In genomic region chr19:50660083-50660366, GRCh38 we compare ENCODE assay signal across 26 cellular contexts. TPM values are rescaled to one million over a fixed set of nuclear protein-coding genes. Genes with fewer than 3 reads are reported as not detected.
DNase-seq lines count a peak whose midpoint lies in the region; TF ChIP-seq lines count a peak whose summit lies in the region.
"Had no signal": no experiment of that assay in that cellular context is flagged by ENCODE, and none has a peak within 500 bp of the region (broad histone marks: within the 10 kb centered on the region; RNA-seq: fewer than 3 reads in every experiment).

No MANE protein-coding gene starts in this region.

- H3K4me3 ChIP-seq in BLaER1 treated with 17β-estradiol and CSF1 and Interleukin-3, amounts not matched to agents 10 nM and 100 nM = no peak overlapping the region
- H3K4me3 ChIP-seq in HUES6 (ENCODE audit: low read depth, low read length) (peak overlapping the region; percentile 52), endodermal cell (ENCODE audit: low read length) (no peak overlapping the region)
- H3K4me3 ChIP-seq in effector memory CD4-positive, alpha-beta T cell (ENCODE audit: insufficient read depth, low read depth, low read length, poor library complexity, severe bottlenecking) = no peak overlapping the region
- H3K4me3 ChIP-seq: pancreas, tibial nerve had no signal

- H3K27ac ChIP-seq in BLaER1 treated with 17β-estradiol and CSF1 and Interleukin-3, amounts not matched to agents 10 nM and 100 nM = no peak overlapping the region
- H3K27ac ChIP-seq in HUES6 (ENCODE audit: low read depth, low read length) = no peak overlapping the region
- H3K27ac ChIP-seq in endodermal cell (ENCODE audit: low read depth, low read length) = no peak overlapping the region
- H3K27ac ChIP-seq in effector memory CD4-positive, alpha-beta T cell (ENCODE audit: insufficient read depth, low read length, poor library complexity, severe bottlenecking) = no peak overlapping the region
- H3K27ac ChIP-seq: breast epithelium, pancreas, right atrium auricular region, tibial nerve had no signal

- peaks cover 0 to 49% (median 5%) of the 10 kb centered on the region in 11 experiments; a peak in 11 of 22 replicates for H4K20me1 ChIP-seq in BLaER1 treated with 17β-estradiol and CSF1 and Interleukin-3, amounts not matched to agents 10 nM and 100 nM

- H3K4me1 ChIP-seq in BLaER1 treated with 17β-estradiol and CSF1 and Interleukin-3, amounts not matched to agents 10 nM and 100 nM = peaks cover 15 to 55% (median 44%) of the 10 kb centered on the region in 10 experiments
- H3K4me1 ChIP-seq in HUES6 (ENCODE audit: control insufficient read depth, insufficient read depth, low read length) = peaks cover 4% of the 10 kb centered on the region
- H3K4me1 ChIP-seq in endodermal cell (ENCODE audit: control insufficient read depth, insufficient read depth, low read length) = no peaks in the 10 kb centered on the region
- peaks cover 14% of the 10 kb centered on the region for H3K4me1 ChIP-seq in effector memory CD4-positive, alpha-beta T cell (ENCODE audit: control insufficient read depth, insufficient read depth, low read length, poor library complexity, severe bottlenecking)
- H3K4me1 ChIP-seq: breast epithelium had no signal

- H3K4me3 Mint-ChIP-seq in endodermal cell (peak overlapping the region; percentile 82), mesothelial cell of epicardium (peak overlapping the region; percentile 55)
- H3K4me3 Mint-ChIP-seq: activated CD4-positive, alpha-beta memory T cell treated with anti-CD3 and anti-CD28 coated beads, Interleukin-2, amount 10 ng/mL, durations not matched to agents 7 days and 5 days; memory B cell had no signal

- H3K9ac ChIP-seq in BLaER1 treated with 17β-estradiol and CSF1 and Interleukin-3, amounts not matched to agents 10 nM and 100 nM = peak overlapping the region in 2 of 11 experiments; percentile 6 to 44; a peak in 2 of 22 replicates
- H3K9ac ChIP-seq in HUES6 (ENCODE audit: low read length) (no peak overlapping the region), endodermal cell (ENCODE audit: extremely low read depth, low read length, poor library complexity, severe bottlenecking) (no peak overlapping the region)

- H3K27me3 Mint-ChIP-seq in endodermal cell (ENCODE audit: insufficient read depth) (peaks cover 73% of the 10 kb centered on the region), mesothelial cell of epicardium (ENCODE audit: low read depth) (peaks cover 94% of the 10 kb centered on the region)

- TF ChIP-seq CTCF in endodermal cell (conservative IDR thresholded peaks at IDR 0.05) = no peak
- no peak for TF ChIP-seq CTCF in mesothelial cell of epicardium (IDR thresholded peaks at IDR 0.05; ENCODE audit: unreplicated experiment)

- H3K27me3 ChIP-seq in BLaER1 treated with 17β-estradiol and CSF1 and Interleukin-3, amounts not matched to agents 10 nM and 100 nM = peaks cover 0 to 4% (median 0%) of the 10 kb centered on the region in 11 experiments; a peak in 7 of 22 replicates
- peaks cover 38% of the 10 kb centered on the region for H3K27me3 ChIP-seq in HUES6 (ENCODE audit: control insufficient read depth, insufficient read depth, low read length)
- H3K27me3 ChIP-seq in endodermal cell (ENCODE audit: control insufficient read depth, insufficient read depth, low read length, poor library complexity, severe bottlenecking) = no peaks in the 10 kb centered on the region
- peaks cover 31% of the 10 kb centered on the region for H3K27me3 ChIP-seq in effector memory CD4-positive, alpha-beta T cell (replicated peaks; ENCODE audit: control insufficient read depth, insufficient read depth, low read length, poor library complexity, severe bottlenecking)

- H3K27ac Mint-ChIP-seq in endodermal cell = no peak overlapping the region
- no peak overlapping the region for H3K27ac Mint-ChIP-seq in mesothelial cell of epicardium
- H3K27ac Mint-ChIP-seq: activated CD4-positive, alpha-beta memory T cell treated with anti-CD3 and anti-CD28 coated beads, Interleukin-2, amount 10 ng/mL, durations not matched to agents 7 days and 5 days; CD8-positive, alpha-beta T cell; memory B cell; stimulated activated naive CD8-positive, alpha-beta T cell treated with anti-CD3 and anti-CD28 coated beads, Interleukin-15, Interleukin-2, amounts not matched to agents 100 ng/mL and 50 ng/mL, for 24 hours had no signal

- H3K36me3 ChIP-seq in BLaER1 treated with 17β-estradiol and CSF1 and Interleukin-3, amounts not matched to agents 10 nM and 100 nM = 0 out of 22 replicates have a peak, but pooled peaks cover 0 to 7% (median 0%) of the 10 kb centered on the region in 11 experiments
- H3K36me3 ChIP-seq in HUES6 (ENCODE audit: control insufficient read depth, insufficient read depth, low read length) (no peaks in the 10 kb centered on the region), endodermal cell (ENCODE audit: control insufficient read depth, insufficient read depth, low read length) (no peaks in the 10 kb centered on the region)
- no peaks in the 10 kb centered on the region for H3K36me3 ChIP-seq in effector memory CD4-positive, alpha-beta T cell (ENCODE audit: control insufficient read depth, insufficient read depth, low read length)
- H3K36me3 ChIP-seq: breast epithelium, pancreas, right atrium auricular region, tibial nerve had no signal

- 64% methylated on average over 5 of the region's 6 CpGs; no CpG with 5 or more reads in 1 of the 2 experiments for WGBS in endodermal cell (ENCODE audit: insufficient coverage in 1 of 2, insufficient read length in 1 of 2), 2 experiments

- DNase-seq in endodermal cell (no peak), mesothelial cell of epicardium (ENCODE audit: low spot score in 2 of 2, unreplicated experiment in 2 of 2) (no peak), SW480 (ENCODE audit: low spot score) (no peak), NOMO-1 (lab: John Stamatoyannopoulos, UW; ENCODE audit: unreplicated experiment in 2 of 2) (no peak), NCI-H2029 (lab: John Stamatoyannopoulos, UW) (no peak)
- no peak for DNase-seq in effector memory CD4-positive, alpha-beta T cell
- DNase-seq: activated CD4-positive, alpha-beta memory T cell treated with anti-CD3 and anti-CD28 coated beads, Interleukin-2, amount 10 ng/mL, durations not matched to agents 7 days and 5 days; activated CD4-positive, CD25-positive, alpha-beta regulatory T cell treated with anti-CD3 and anti-CD28 coated beads, Interleukin-2, amount 50 U/mL, for 72 hours; activated gamma-delta T cell treated with Interleukin-2 at 50 U/mL for 16 hours; amniotic stem cell; CD8-positive, alpha-beta T cell; DMS 273 treated with DMSO at 0.1 percent for 48 hours; IMR-90; left colon; NCI-H2081 treated with DMSO at 0.1 percent for 48 hours; NCI-H446; PC-3 had no signal

- H3K4me1 Mint-ChIP-seq in endodermal cell = peaks cover 4% of the 10 kb centered on the region
- peaks cover 16% of the 10 kb centered on the region for H3K4me1 Mint-ChIP-seq in mesothelial cell of epicardium

- H3K36me3 Mint-ChIP-seq in endodermal cell (ENCODE audit: low read depth) (no peaks in the 10 kb centered on the region), mesothelial cell of epicardium (no peaks in the 10 kb centered on the region)
- H3K36me3 Mint-ChIP-seq: CD8-positive, alpha-beta T cell had no signal

- peak overlapping the region; percentile 6 to 94 (median 64); a peak in 20 of 22 replicates for H3K4me2 ChIP-seq in BLaER1 treated with 17β-estradiol and CSF1 and Interleukin-3, amounts not matched to agents 10 nM and 100 nM

- peaks cover 3% of the 10 kb centered on the region for H3K9me3 Mint-ChIP-seq in endodermal cell
- peaks cover 2% of the 10 kb centered on the region for H3K9me3 Mint-ChIP-seq in mesothelial cell of epicardium

- peaks cover 2 to 18% (median 8%) of the 10 kb centered on the region in 11 experiments; a peak in 21 of 22 replicates for H3K9me3 ChIP-seq in BLaER1 treated with 17β-estradiol and CSF1 and Interleukin-3, amounts not matched to agents 10 nM and 100 nM (replicated peaks in 1 of 11)
- peaks cover 6% of the 10 kb centered on the region for H3K9me3 ChIP-seq in HUES6 (ENCODE audit: control insufficient read depth, insufficient read depth, low read depth, low read length)
- H3K9me3 ChIP-seq in endodermal cell (ENCODE audit: control insufficient read depth, low read length) = peaks cover 14% of the 10 kb centered on the region
- no peaks in the 10 kb centered on the region for H3K9me3 ChIP-seq in effector memory CD4-positive, alpha-beta T cell (ENCODE audit: control insufficient read depth, low read length)
- H3K9me3 ChIP-seq: pancreas had no signal

RNA-seq across cellular contexts. Expression of gene C19orf81, which starts 10.8 kb away (rescaled TPM):
- total RNA-seq in endodermal cell (10 to 100 TPM; 11.3 to 26.8 TPM), mesothelial cell of epicardium (3.0 to 5.0 TPM (median 3.5 TPM) in 3 replicates)
- polyA plus RNA-seq in endodermal cell (2013, experiment 1 of 2) = 5.3 TPM
- 1.7 TPM for polyA plus RNA-seq in endodermal cell (2013, experiment 2 of 2)
- total RNA-seq: activated CD4-positive, alpha-beta memory T cell treated with anti-CD3 and anti-CD28 coated beads, Interleukin-2, amount 10 ng/mL, durations not matched to agents 7 days and 5 days; breast epithelium; CD8-positive, alpha-beta T cell; IMR-90; left colon; MCF 10A; tibial nerve had no signal

RNA-seq across cellular contexts. Expression of gene SYT3, which starts 20.3 kb away (rescaled TPM):
- total RNA-seq in endodermal cell (1 to 10 TPM; 1.7 to 1.9 TPM), mesothelial cell of epicardium (0.31 to 0.77 TPM (median 0.60 TPM) in 3 replicates)
- polyA plus RNA-seq in endodermal cell (2013, experiment 1 of 2) = 2.7 TPM
- polyA plus RNA-seq in endodermal cell (2013, experiment 2 of 2) = 1.7 TPM
- total RNA-seq: activated CD4-positive, alpha-beta memory T cell treated with anti-CD3 and anti-CD28 coated beads, Interleukin-2, amount 10 ng/mL, durations not matched to agents 7 days and 5 days; IMR-90; left colon; MCF 10A; tibial nerve had no signal

RNA-seq across cellular contexts. Expression of gene SHANK1, which starts 59.6 kb away (rescaled TPM):
- total RNA-seq in endodermal cell = 1 to 10 TPM; 1.6 to 1.9 TPM
- 11.3 TPM for polyA plus RNA-seq in endodermal cell (2013, experiment 1 of 2)
- 9.8 TPM for polyA plus RNA-seq in endodermal cell (2013, experiment 2 of 2)
- total RNA-seq in mesothelial cell of epicardium = 11.9 to 14.0 TPM (median 13.5 TPM) in 3 replicates
- total RNA-seq: activated CD4-positive, alpha-beta memory T cell treated with anti-CD3 and anti-CD28 coated beads, Interleukin-2, amount 10 ng/mL, durations not matched to agents 7 days and 5 days had no signal
